20 cellular contexts compared by ENCODE assay signal in genomic region chr2:170086117-170086688, GRCh38.
"Had no signal": no experiment of that assay in that cellular context is flagged by ENCODE, and none has a peak within 500 bp of the region (broad histone marks: within the 10 kb centered on the region; RNA-seq: fewer than 3 reads in every experiment).

No MANE protein-coding gene starts in this region.

- H3K4me1 ChIP-seq: colonic mucosa, prostate gland, spleen, upper lobe of left lung had no signal

- H3K4me3 Mint-ChIP-seq: central memory CD8-positive, alpha-beta T cell; natural killer cell treated with Interleukin-12 subunit alpha and Interleukin-12 subunit beta and Interleukin-15 and Interleukin-18, amount 100 ng/mL, for 72 hours had no signal

- H3K9me3 Mint-ChIP-seq: central memory CD8-positive, alpha-beta T cell; natural killer cell treated with Interleukin-12 subunit alpha and Interleukin-12 subunit beta and Interleukin-15 and Interleukin-18, amount 100 ng/mL, for 72 hours had no signal

- H3K4me3 ChIP-seq: colonic mucosa, dorsolateral prefrontal cortex, esophagus muscularis mucosa, gastroesophageal sphincter, ovary, prostate gland, spleen, thoracic aorta, upper lobe of left lung had no signal

- ATAC-seq: activated naive CD4-positive, alpha-beta T cell treated with anti-CD3 and anti-CD28 coated beads, Interleukin-2, amount 50 U/mL, for 72 hours; gastroesophageal sphincter; natural killer cell treated with Interleukin-12 subunit alpha and Interleukin-12 subunit beta and Interleukin-15 and Interleukin-18, amount 100 ng/mL, for 72 hours had no signal

- DNase-seq: activated T-cell treated with anti-CD3 and anti-CD28 coated beads, Interleukin-2, amount 50 U/mL, for 1 hour; colonic mucosa; dorsolateral prefrontal cortex; head of caudate nucleus; kidney glomerular epithelial cell; midbrain; ovary; spleen; stimulated activated CD4-positive, alpha-beta T cell treated with anti-CD3 and anti-CD28 coated beads, Interleukin-4, amount 100 ng/mL, for 1 hour; stimulated activated naive CD4-positive, alpha-beta T cell; T-helper 1 cell; upper lobe of left lung had no signal

- H3K27me3 ChIP-seq: colonic mucosa, dorsolateral prefrontal cortex, esophagus muscularis mucosa, gastroesophageal sphincter, neutrophil, ovary, spleen, upper lobe of left lung had no signal

- H3K27ac ChIP-seq: colonic mucosa, dorsolateral prefrontal cortex, esophagus muscularis mucosa, gastroesophageal sphincter, neutrophil, ovary, prostate gland, spleen, thoracic aorta, upper lobe of left lung had no signal

- H3K36me3 Mint-ChIP-seq: activated naive CD4-positive, alpha-beta T cell treated with anti-CD3 and anti-CD28 coated beads, Interleukin-2, amount 50 U/mL, for 72 hours; natural killer cell treated with Interleukin-12 subunit alpha and Interleukin-12 subunit beta and Interleukin-15 and Interleukin-18, amount 100 ng/mL, for 72 hours had no signal

- H3K27me3 Mint-ChIP-seq: central memory CD8-positive, alpha-beta T cell; natural killer cell treated with Interleukin-12 subunit alpha and Interleukin-12 subunit beta and Interleukin-15 and Interleukin-18, amount 100 ng/mL, for 72 hours had no signal

- H3K27ac Mint-ChIP-seq: activated naive CD4-positive, alpha-beta T cell treated with anti-CD3 and anti-CD28 coated beads, Interleukin-2, amount 50 U/mL, for 72 hours; natural killer cell treated with Interleukin-12 subunit alpha and Interleukin-12 subunit beta and Interleukin-15 and Interleukin-18, amount 100 ng/mL, for 72 hours had no signal

- H3K36me3 ChIP-seq: colonic mucosa, ovary, prostate gland had no signal

- H3K9me3 ChIP-seq: colonic mucosa, esophagus muscularis mucosa, gastroesophageal sphincter, neutrophil, ovary, prostate gland, thoracic aorta, upper lobe of left lung had no signal

- H3K4me1 Mint-ChIP-seq: central memory CD8-positive, alpha-beta T cell had no signal
